9 cellular contexts compared by ENCODE assay signal in the genomic region with DNA sequence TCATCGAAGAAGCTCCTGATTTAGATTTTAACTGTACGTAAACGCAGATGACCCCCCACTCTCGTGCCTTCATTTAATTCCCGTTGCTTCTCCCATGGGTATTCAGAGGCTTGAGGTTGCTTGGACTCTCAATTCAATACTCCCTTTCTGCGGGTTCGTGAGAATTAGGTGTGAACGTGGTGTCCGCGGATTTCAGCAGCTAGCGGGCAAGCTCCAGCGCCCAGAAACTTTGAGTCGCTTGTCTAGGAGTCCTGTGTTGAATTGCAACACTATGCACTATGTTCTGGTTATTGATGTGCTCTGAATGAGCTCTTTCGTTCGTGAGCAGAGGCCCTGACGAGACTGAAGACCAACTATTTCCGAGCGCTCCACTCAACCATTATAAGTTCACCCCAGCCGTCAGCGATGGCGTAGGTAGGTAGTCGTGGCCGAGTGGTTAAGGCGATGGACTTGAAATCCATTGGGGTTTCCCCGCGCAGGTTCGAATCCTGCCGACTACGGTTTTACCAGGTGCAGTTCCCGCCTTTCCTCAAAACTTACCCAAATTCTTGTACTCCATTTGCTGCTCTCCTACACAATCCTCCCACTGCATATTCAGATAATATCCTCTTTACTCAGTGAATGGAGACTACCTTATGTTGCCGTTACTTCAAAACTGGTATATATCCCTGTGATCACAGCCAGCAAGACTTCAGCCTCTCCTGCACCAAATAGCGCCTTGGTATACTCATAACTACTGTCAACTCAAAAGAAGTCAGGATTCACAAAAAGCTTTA.
DNase-seq lines count a peak whose midpoint lies in the region; ATAC-seq and TF ChIP-seq lines count a peak whose summit lies in the region.
"Had no signal": no experiment of that assay in that cellular context is flagged by ENCODE, and none has a peak within 500 bp of the region (broad histone marks: within the 10 kb centered on the region; RNA-seq: fewer than 3 reads in every experiment).

No MANE protein-coding gene starts in this region.

- no peaks in the 10 kb centered on the region for H3K9me3 ChIP-seq in CD8-positive, alpha-beta memory T cell (ENCODE audit: low read length)
- H3K9me3 ChIP-seq in HCT116 (ENCODE audit: control insufficient read depth in 1 of 2, insufficient read depth in 1 of 2, low read depth in 1 of 2, low read length in 2 of 2) (no peaks in the 10 kb centered on the region), iPS-15b (ENCODE audit: control insufficient read depth, insufficient read depth, low read length) (no peaks in the 10 kb centered on the region)
- H3K9me3 ChIP-seq: pancreas had no signal

- no peaks in the 10 kb centered on the region for H3K79me2 ChIP-seq in HCT116 (ENCODE audit: insufficient read depth, low read length)

- no peaks in the 10 kb centered on the region for H3K36me3 ChIP-seq in CD8-positive, alpha-beta memory T cell (ENCODE audit: insufficient read depth, low read length)
- H3K36me3 ChIP-seq in HCT116 (ENCODE audit: control insufficient read depth in 1 of 2, insufficient read depth in 2 of 2, low read length in 2 of 2): no peaks in the 10 kb centered on the region
- no peaks in the 10 kb centered on the region for H3K36me3 ChIP-seq in iPS-15b (ENCODE audit: control insufficient read depth, insufficient read depth, low read length)
- H3K36me3 ChIP-seq: pancreas had no signal

- H4K20me1 ChIP-seq in HCT116 (ENCODE audit: insufficient read depth): no peaks in the 10 kb centered on the region

- H3K9ac ChIP-seq in HCT116 (ENCODE audit: low read length): no peak overlapping the region
- peak overlapping the region; percentile 57 for H3K9ac ChIP-seq in iPS-15b (ENCODE audit: low read depth, low read length)

- no TSS peak for BruUV-seq in HCT116 (replicated peaks; lab: Mats Ljungman, UMichigan)

- peak overlapping the region in 4 of 7 donors; percentile 9 to 40 (median 32) for H3K4me3 Mint-ChIP-seq in CD8-positive, alpha-beta memory T cell
- H3K4me3 Mint-ChIP-seq in activated CD4-positive, alpha-beta memory T cell treated with anti-CD3 and anti-CD28 coated beads for 36 hours: peak overlapping the region; percentile 57
- H3K4me3 Mint-ChIP-seq in type B pancreatic cell: peak overlapping the region; percentile 91

- H3K4me3 ChIP-seq in CD8-positive, alpha-beta memory T cell (ENCODE audit: low read length): peak overlapping the region; percentile 4
- no peak overlapping the region for H3K4me3 ChIP-seq in HCT116 (replicated peaks in 1 of 2; ENCODE audit: low read depth in 1 of 2, low read length in 2 of 2)
- peak overlapping the region; percentile 80 for H3K4me3 ChIP-seq in iPS-15b (ENCODE audit: low read depth, low read length)
- H3K4me3 ChIP-seq: pancreas had no signal

- intact Hi-C loops in HCT116 (cut with micrococcal nuclease): loop anchor here (5.0 to 10.0 kb wide), 3 partner anchors 47 to 209 kb away; no protein-coding TSS in a partner anchor
- intact Hi-C loops in activated CD4-positive, alpha-beta memory T cell treated with anti-CD3 and anti-CD28 coated beads for 36 hours (cut with micrococcal nuclease): loop anchor here (5.0 kb wide), 2 partner anchors 47 to 142 kb away; no protein-coding TSS in a partner anchor

- no peak for DNase-seq in CD8-positive, alpha-beta memory T cell
- peak; percentile 74 for DNase-seq in HCT116 (ENCODE audit: low read depth, low spot score)
- DNase-seq in activated CD4-positive, alpha-beta memory T cell treated with anti-CD3 and anti-CD28 coated beads for 36 hours: peak; percentile 70
- no peak for DNase-seq in type B pancreatic cell (ENCODE audit: extremely low spot score, unreplicated experiment)
- DNase-seq in NCI-H2196 (lab: John Stamatoyannopoulos, UW; ENCODE audit: unreplicated experiment): no peak
- no peak for DNase-seq in SKM-1 treated with dmso at 0.1 percent for 144 hours (lab: John Stamatoyannopoulos, UW; ENCODE audit: unreplicated experiment)

- CTCF ChIA-PET in CD8-positive, alpha-beta memory T cell (lab: Charles Lee): no interaction called here
- CTCF ChIA-PET in HCT116 (lab: Charles Lee): interaction anchor here (1.2 kb wide), 1 partner anchor 64 kb away, joined by 4 read pairs; no protein-coding TSS in a partner anchor
- CTCF ChIA-PET in activated CD4-positive, alpha-beta memory T cell treated with anti-CD3 and anti-CD28 coated beads for 36 hours (lab: Charles Lee): interaction anchor here (1.0 kb wide), 1 partner anchor 26 kb away, joined by 4 read pairs; no protein-coding TSS in a partner anchor

- H3K27me3 Mint-ChIP-seq in CD8-positive, alpha-beta memory T cell: peaks cover 84 to 89% of the 10 kb centered on the region in 2 donors
- peaks cover 83% of the 10 kb centered on the region for H3K27me3 Mint-ChIP-seq in activated CD4-positive, alpha-beta memory T cell treated with anti-CD3 and anti-CD28 coated beads for 36 hours
- peaks cover 85% of the 10 kb centered on the region for H3K27me3 Mint-ChIP-seq in type B pancreatic cell

- peak overlapping the region; percentile 72 for H3K27ac ChIP-seq in CD8-positive, alpha-beta memory T cell (ENCODE audit: low read depth, low read length)
- no peak overlapping the region for H3K27ac ChIP-seq in HCT116 (ENCODE audit: low read depth, low read length)
- H3K27ac ChIP-seq: pancreas had no signal

- no peak for TF ChIP-seq POLR2A in HCT116 (IDR thresholded peaks at IDR 0.05; ENCODE audit: borderline replicate concordance, extremely low read depth, insufficient read depth, insufficient read length)

- H3K9me3 Mint-ChIP-seq in CD8-positive, alpha-beta memory T cell: peaks cover 19 to 52% (median 45%) of the 10 kb centered on the region in 5 donors
- peaks cover 15% of the 10 kb centered on the region for H3K9me3 Mint-ChIP-seq in activated CD4-positive, alpha-beta memory T cell treated with anti-CD3 and anti-CD28 coated beads for 36 hours
- H3K9me3 Mint-ChIP-seq in type B pancreatic cell: no peaks in the 10 kb centered on the region

- ATAC-seq in HCT116 (peak; percentile 67), GM21528 (IDR thresholded peaks at IDR 0.05; ENCODE audit: low FRiP score, unreplicated experiment) (no peak)

- POLR2A ChIA-PET in CD8-positive, alpha-beta memory T cell (lab: Charles Lee): no interaction called here
- POLR2A ChIA-PET in HCT116 (lab: Charles Lee): interaction anchor here (1.1 to 1.6 kb wide), 3 partner anchors 13 to 207 kb away, joined by 3 to 4 read pairs (median 3); no protein-coding TSS in a partner anchor
- POLR2A ChIA-PET in activated CD4-positive, alpha-beta memory T cell treated with anti-CD3 and anti-CD28 coated beads for 36 hours (lab: Charles Lee): no interaction called here

- no peaks in the 10 kb centered on the region for H3K36me3 Mint-ChIP-seq in CD8-positive, alpha-beta memory T cell
- peaks cover 16% of the 10 kb centered on the region for H3K36me3 Mint-ChIP-seq in activated CD4-positive, alpha-beta memory T cell treated with anti-CD3 and anti-CD28 coated beads for 36 hours
- H3K36me3 Mint-ChIP-seq in type B pancreatic cell: no peaks in the 10 kb centered on the region

- RAD21 ChIA-PET in HCT116 (lab: Charles Lee; ENCODE audit: low non-redundant PET in 1 of 2, low total read pairs in 2 of 2, uncharacterized antibody in 2 of 2, unreplicated experiment in 2 of 2): no interaction called here

- TF ChIP-seq RAD21 in HCT116 (IDR thresholded peaks at IDR 0.05; ENCODE audit: low read depth): no peak

- no peaks in the 10 kb centered on the region for H3K9me2 ChIP-seq in HCT116 (ENCODE audit: insufficient read depth)

- TF ChIP-seq CTCF in HCT116 (IDR thresholded peaks at IDR 0.05 in 2 of 3, conservative IDR thresholded peaks at IDR 0.05 in 1 of 3; ENCODE audit: borderline replicate concordance in 1 of 3, insufficient read depth in 1 of 3, low read depth in 2 of 3, low read length in 2 of 3): no peak
- TF ChIP-seq CTCF in type B pancreatic cell (conservative IDR thresholded peaks at IDR 0.05): no peak

- peak overlapping the region; percentile 50 for H3K4me2 ChIP-seq in HCT116 (ENCODE audit: low read length)

- peaks cover 10 to 18% (median 16%) of the 10 kb centered on the region in 3 donors for H3K4me1 Mint-ChIP-seq in CD8-positive, alpha-beta memory T cell
- H3K4me1 Mint-ChIP-seq in activated CD4-positive, alpha-beta memory T cell treated with anti-CD3 and anti-CD28 coated beads for 36 hours (ENCODE audit: low read depth): peaks cover 14% of the 10 kb centered on the region
- peaks cover 19% of the 10 kb centered on the region for H3K4me1 Mint-ChIP-seq in type B pancreatic cell (ENCODE audit: unreplicated experiment)

- H3K27ac Mint-ChIP-seq in CD8-positive, alpha-beta memory T cell: peak overlapping the region in 2 of 8 donors; percentile 9 to 59
- no peak overlapping the region for H3K27ac Mint-ChIP-seq in activated CD4-positive, alpha-beta memory T cell treated with anti-CD3 and anti-CD28 coated beads for 36 hours
- H3K27ac Mint-ChIP-seq in type B pancreatic cell: peak overlapping the region; percentile 84

- no peaks in the 10 kb centered on the region for H3K4me1 ChIP-seq in CD8-positive, alpha-beta memory T cell (ENCODE audit: insufficient read depth, low read length)
- H3K4me1 ChIP-seq in HCT116 (ENCODE audit: control insufficient read depth in 1 of 2, insufficient read depth in 2 of 2, low read length in 2 of 2) (peaks cover 16 to 67% of the 10 kb centered on the region in 2 experiments), iPS-15b (ENCODE audit: control insufficient read depth, insufficient read depth, low read length) (no peaks in the 10 kb centered on the region)
- H3K4me1 ChIP-seq: pancreas had no signal

- peaks cover 58% of the 10 kb centered on the region for H3K27me3 ChIP-seq in CD8-positive, alpha-beta memory T cell (ENCODE audit: insufficient read depth, low read length, poor library complexity, severe bottlenecking)
- no peaks in the 10 kb centered on the region for H3K27me3 ChIP-seq in HCT116 (ENCODE audit: insufficient read depth, low read length)
- H3K27me3 ChIP-seq in iPS-15b (ENCODE audit: control insufficient read depth, insufficient read depth, low read length): peaks cover 20% of the 10 kb centered on the region

- H2AFZ ChIP-seq in HCT116 (ENCODE audit: low read depth, low read length, poor library complexity, severe bottlenecking): peak overlapping the region; percentile 91

TF ChIP-seq in HCT116, 20 proteins besides CTCF, POLR2A, EP300 and RAD21 (continues in another document):
- TF ChIP-seq, protein P1, sequence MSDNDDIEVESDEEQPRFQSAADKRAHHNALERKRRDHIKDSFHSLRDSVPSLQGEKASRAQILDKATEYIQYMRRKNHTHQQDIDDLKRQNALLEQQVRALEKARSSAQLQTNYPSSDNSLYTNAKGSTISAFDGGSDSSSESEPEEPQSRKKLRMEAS (IDR thresholded peaks at IDR 0.05): peak; percentile 38
- no peak for TF ChIP-seq EGR1 (IDR thresholded peaks at IDR 0.05; ENCODE audit: low read depth)
- peak; percentile 98 for TF ChIP-seq CBX3 (IDR thresholded peaks at IDR 0.05; ENCODE audit: low read depth)

Comparison
In these comparisons a context has a peak if more than half of its experiments do, and no peak if none do; other contexts are left out.
1. DNase-seq: peak in HCT116 (single experiment) and activated CD4-positive, alpha-beta memory T cell treated with anti-CD3 and anti-CD28 coated beads for 36 hours (single experiment); none in CD8-positive, alpha-beta memory T cell (0 of 5), type B pancreatic cell (single experiment), NCI-H2196 (single experiment) and SKM-1 treated with dmso at 0.1 percent for 144 hours (single experiment).
2. H3K4me3 ChIP-seq: peak in CD8-positive, alpha-beta memory T cell (single experiment) and iPS-15b (single experiment); none in HCT116 (0 of 2).
3. H3K4me3 Mint-ChIP-seq: peak in every context shown above with its lines; median percentile 91 in type B pancreatic cell; 57 in activated CD4-positive, alpha-beta memory T cell treated with anti-CD3 and anti-CD28 coated beads for 36 hours; 32 in CD8-positive, alpha-beta memory T cell.